Comparison of ENCODE assay signal across 8 cellular contexts in the genomic region with DNA sequence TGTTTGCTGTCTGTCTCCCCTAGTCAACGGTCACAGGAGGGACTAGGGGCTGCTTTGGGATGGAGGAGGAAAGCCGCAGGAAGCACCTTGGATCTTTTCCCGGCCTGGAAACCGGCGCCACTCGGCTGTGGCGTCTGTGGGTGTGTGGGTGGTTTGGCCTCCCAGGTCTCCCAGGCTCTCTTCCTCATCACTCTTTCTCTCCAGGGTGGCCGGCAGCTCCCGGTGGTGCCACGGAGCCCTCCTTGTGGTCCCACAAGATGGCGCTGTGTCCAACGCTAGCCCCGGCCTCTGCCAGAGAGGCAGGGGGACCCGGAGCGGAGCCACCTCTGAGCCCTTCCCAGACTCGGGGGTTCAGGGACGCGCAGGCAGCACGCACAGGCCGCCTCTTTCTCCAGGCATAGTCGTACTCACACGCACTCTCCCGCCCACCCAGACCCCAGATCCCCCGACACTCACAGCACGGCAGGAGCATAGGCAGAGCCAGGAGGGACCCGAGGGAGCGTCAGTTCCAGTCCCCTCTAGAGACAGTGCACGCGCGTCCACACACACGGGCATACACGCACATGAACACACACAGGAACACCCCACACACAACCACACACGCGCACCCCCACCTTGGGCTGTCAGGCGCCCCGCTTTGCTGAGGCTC. TPM values are rescaled to one million over a fixed set of nuclear protein-coding genes. Genes with fewer than 3 reads are reported as not detected.
DNase-seq lines count a peak whose midpoint lies in the region; ATAC-seq, FAIRE-seq and TF ChIP-seq lines count a peak whose summit lies in the region.

No MANE protein-coding gene starts in this region.

- TF ChIP-seq RAD21 in H1 (IDR thresholded peaks at IDR 0.05 in 1 of 2, conservative IDR thresholded peaks at IDR 0.05 in 1 of 2; ENCODE audit: low read depth in 2 of 2, low read length in 2 of 2) = peak; percentile 83 to 92

- peak overlapping the region; percentile 75 for H4K91ac ChIP-seq in H1 (replicated peaks; ENCODE audit: insufficient read length, low read length)

- peak overlapping the region; percentile 7; the same call in 1 of the 2 replicates for H2BK5ac ChIP-seq in H1 (ENCODE audit: low read depth, low read length)

- H2BK120ac ChIP-seq in H1 (replicated peaks; ENCODE audit: low read depth, low read length) = no peak overlapping the region

- TF ChIP-seq CTCF in AG09319 (IDR thresholded peaks at IDR 0.05; ENCODE audit: low read depth, low read length) (peak; percentile 86), H1 (IDR thresholded peaks at IDR 0.05; ENCODE audit: control extremely low read depth in 1 of 3, insufficient read depth in 1 of 3, low read depth in 1 of 3, low read length in 3 of 3) (peak; percentile 78 to 85 (median 84))

- H3K4ac ChIP-seq in H1 (replicated peaks; ENCODE audit: insufficient read length, low read depth, low read length) = no peak overlapping the region

- H3K14ac ChIP-seq in H1 (ENCODE audit: insufficient read length) = no peak overlapping the region

- H3K4me1 ChIP-seq in H1 (replicated peaks in 1 of 4; ENCODE audit: control insufficient read depth in 3 of 4, insufficient read depth in 4 of 4, low read length in 3 of 4) = peaks cover 7 to 24% (median 15%) of the 10 kb centered on the region in 4 experiments

- CTCF ChIA-PET in H1 (lab: Charles Lee; ENCODE audit: partially characterized antibody) = interaction anchor here (0.6 to 9.7 kb wide), 32 partner anchors 10 to 523 kb away, joined by 3 to 110 read pairs (median 5); partner anchors contain the start of genes CYB5RL and MRPL37

- H3K23ac ChIP-seq in H1 (ENCODE audit: insufficient read length) = no peak overlapping the region

- peak overlapping the region; percentile 64; the same call in 1 of the 2 replicates for H2BK20ac ChIP-seq in H1 (ENCODE audit: low read length)

- TF ChIP-seq EP300 in H1 (IDR thresholded peaks at IDR 0.05; ENCODE audit: borderline replicate concordance in 1 of 2, low read depth in 2 of 2, low read length in 2 of 2) = no peak

- 17% methylated on average over 31 of the region's 36 CpGs; no CpG with 5 or more reads in 1 of the 2 experiments for WGBS in H1 (ENCODE audit: extremely low coverage in 1 of 2, insufficient coverage in 1 of 2, insufficient read length in 1 of 2, insufficient replicate concordance in 2 of 2, low coverage in 1 of 2, low lambda C conversion rate in 2 of 2, missing lambda C conversion rate in 1 of 2), 2 experiments

- H4K5ac ChIP-seq in H1 (ENCODE audit: insufficient read length, low read depth, low read length) = peak overlapping the region; percentile 19

- H3K79me2 ChIP-seq in H1 (ENCODE audit: control insufficient read depth in 1 of 2, insufficient read depth in 2 of 2, low read length in 2 of 2) = no peaks in the 10 kb centered on the region

- no peaks in the 10 kb centered on the region for H3K36me3 ChIP-seq in H1 (ENCODE audit: control insufficient read depth in 2 of 4, insufficient read depth in 4 of 4, low read length in 3 of 4)

- H3K4me2 ChIP-seq in H1 (ENCODE audit: insufficient read depth in 1 of 2, low read depth in 2 of 2, low read length in 2 of 2) = peak overlapping the region; percentile 26 to 74

- H3K9me3 ChIP-seq in H1 (ENCODE audit: insufficient read depth in 2 of 2, low read depth in 1 of 2, low read length in 1 of 2) = no peaks in the 10 kb centered on the region

- DNase-seq in AG09319 (ENCODE audit: extremely low read depth, low read depth) (peak; percentile 31), GOT3 (lab: John Stamatoyannopoulos, UW) (peak; percentile 32), NCI-H82 (lab: John Stamatoyannopoulos, UW) (peak; percentile 90), H1 (ENCODE audit: low read depth in 1 of 2, low spot score in 2 of 2) (peak; percentile 56 to 94), mesenteric fat pad (ENCODE audit: low spot score) (peak; percentile 92)
- DNase-seq in activated CD8-positive, alpha-beta memory T cell treated with anti-CD3 and anti-CD28 coated beads for 4 hours (ENCODE audit: low read depth in 2 of 2) = peak; percentile 31 to 35
- DNase-seq in stimulated activated CD8-positive, alpha-beta memory T cell treated with anti-CD3 and anti-CD28 coated beads, Interleukin-15, amount 100 ng/mL, for 24 hours (ENCODE audit: low read depth) = peak; percentile 38

- no peak overlapping the region for H3K27ac ChIP-seq in H1 (ENCODE audit: low read depth, low read length)

- H3K9ac ChIP-seq in H1 (replicated peaks in 1 of 4; ENCODE audit: extremely low read depth in 1 of 4, low read depth in 3 of 4, low read length in 3 of 4) = no peak overlapping the region

- peaks cover 0 to 11% (median 8%) of the 10 kb centered on the region in 4 experiments; a peak in 5 of 7 replicates for H3K27me3 ChIP-seq in H1 (replicated peaks in 1 of 4; ENCODE audit: control insufficient read depth in 3 of 4, extremely low read depth in 1 of 4, insufficient read depth in 3 of 4, low read length in 3 of 4)

- H4K8ac ChIP-seq in H1 (ENCODE audit: extremely low read depth, insufficient read depth, low read length) = peak overlapping the region; percentile 94

- peak overlapping the region; percentile 57 for H3K18ac ChIP-seq in H1 (ENCODE audit: extremely low read depth, low read length)

- no peaks in the 10 kb centered on the region for H3K79me1 ChIP-seq in H1 (ENCODE audit: low read depth, low read length)

- peak overlapping the region; percentile 1 to 45 (median 17); a peak in 5 of 8 replicates for H3K4me3 ChIP-seq in H1 (ENCODE audit: extremely low read depth in 1 of 4, insufficient read depth in 2 of 4, low read depth in 3 of 4, low read length in 4 of 4)

- no peak overlapping the region for H2AK5ac ChIP-seq in H1 (ENCODE audit: low read depth, low read length)

- peak overlapping the region; percentile 94 for H2BK15ac ChIP-seq in H1 (ENCODE audit: low read length)

- no peak overlapping the region for H3K56ac ChIP-seq in H1 (replicated peaks; ENCODE audit: insufficient read length, low read depth, low read length)

- H3K23me2 ChIP-seq in H1 (ENCODE audit: low read depth, low read length) = peaks cover 13% of the 10 kb centered on the region; the same call in 1 of the 2 replicates

- peak; percentile 65 for FAIRE-seq in H1 (lab: Jason Lieb, UNC)

- peaks cover 0 to 7% of the 10 kb centered on the region in 2 experiments for H4K20me1 ChIP-seq in H1 (replicated peaks in 1 of 2; ENCODE audit: control insufficient read depth in 1 of 2, insufficient read depth in 2 of 2, low read length in 2 of 2)

- ATAC-seq in GM19023 (IDR thresholded peaks at IDR 0.05; ENCODE audit: unreplicated experiment) = no peak

- POLR2A ChIA-PET in H1 (lab: Charles Lee; ENCODE audit: partially characterized antibody) = interaction anchor here (0.8 to 2.9 kb wide), 8 partner anchors 10 to 367 kb away, joined by 3 to 8 read pairs (median 4); partner anchors contain the start of genes CYB5RL and MRPL37

- H2BK12ac ChIP-seq in H1 (ENCODE audit: low read depth, low read length) = peak overlapping the region; percentile 95

- peak in 1 of 2 experiments; percentile 36; a peak in 1 of 3 replicates for TF ChIP-seq POLR2A in H1 (IDR thresholded peaks at IDR 0.05; ENCODE audit: control extremely low read depth in 1 of 2, low read depth in 2 of 2, low read length in 2 of 2)

- H2AFZ ChIP-seq in H1 (ENCODE audit: low read length) = peak overlapping the region; percentile 85

TF ChIP-seq in H1, 55 proteins besides CTCF, POLR2A, EP300 and RAD21:
- TF ChIP-seq TCF12 (IDR thresholded peaks at IDR 0.05; ENCODE audit: low read depth, low read length) = no peak
- no peak for TF ChIP-seq EZH2 (IDR thresholded peaks at IDR 0.05; ENCODE audit: low read depth, low read length, severe bottlenecking)
- TF ChIP-seq JUN (IDR thresholded peaks at IDR 0.05; ENCODE audit: low read depth, low read length) = no peak
- TF ChIP-seq ASH2L (IDR thresholded peaks at IDR 0.05; ENCODE audit: low read length) = no peak
- no peak for TF ChIP-seq ATF3 (IDR thresholded peaks at IDR 0.05; ENCODE audit: insufficient read depth, low read depth, low read length)
- peak; percentile 35; the same call in 1 of the 2 replicates for TF ChIP-seq YY1 (IDR thresholded peaks at IDR 0.05; ENCODE audit: low read depth, low read length)
- TF ChIP-seq KDM1A (IDR thresholded peaks at IDR 0.05; ENCODE audit: borderline replicate concordance, low read length) = no peak
- TF ChIP-seq SUZ12 (IDR thresholded peaks at IDR 0.05; ENCODE audit: low read length) = peak; percentile 31; the same call in 1 of the 2 replicates
- no peak for TF ChIP-seq SP4 (IDR thresholded peaks at IDR 0.05; ENCODE audit: low read length)
- TF ChIP-seq CHD2 (IDR thresholded peaks at IDR 0.05; ENCODE audit: low read length) = no peak
- peak; percentile 44; the same call in 1 of the 2 replicates for TF ChIP-seq TAF1 (IDR thresholded peaks at IDR 0.05; ENCODE audit: low read depth, low read length)
TF ChIP-seq in H1: peak in this region for 3.

RNA-seq across cellular contexts. Expression of gene CDCP2, which starts 31.2 kb away (rescaled TPM):
- total RNA-seq in H1 (2021; fragmentation: NEBNext Ultra II Directional; extraction: Animal tissue kit (Norgen Biotek cat#: 25700)) = not detected in 2 replicates
- polyA plus RNA-seq in H1 (2011; rRNA removed) = not detected in 2 replicates
- not detected for polyA plus RNA-seq in H1 (2011; cell fraction: cytosol; rRNA removed)
- polyA plus RNA-seq in H1 (2011; cell fraction: nucleus; rRNA removed) = 0.04 TPM
- polyA plus RNA-seq in H1 (2012, experiment 1 of 2) = not detected in 4 replicates
- polyA plus RNA-seq in H1 (2012, experiment 2 of 2) = not detected
- not detected for polyA plus RNA-seq in H1 (2013, experiment 1 of 2)
- not detected for polyA plus RNA-seq in H1 (2013, experiment 2 of 2)
- polyA minus RNA-seq in H1 (2011; rRNA and poly(A)+ RNA removed) = 0.19 TPM in 1 of 2 replicates, not detected in the other
- not detected for polyA minus RNA-seq in H1 (2011; cell fraction: cytosol; rRNA and poly(A)+ RNA removed)
- polyA minus RNA-seq in H1 (2011; cell fraction: nucleus; rRNA and poly(A)+ RNA removed) = not detected
- total RNA-seq in mesenteric fat pad = 0.19 TPM

Comparison
In these comparisons a context has a peak if more than half of its experiments do, and no peak if none do; other contexts are left out.
1. DNase-seq: peak in every context shown above with its lines; median percentile 92 in mesenteric fat pad; 90 in NCI-H82; 75 in H1; 38 in stimulated activated CD8-positive, alpha-beta memory T cell treated with anti-CD3 and anti-CD28 coated beads, Interleukin-15, amount 100 ng/mL, for 24 hours; 33 in activated CD8-positive, alpha-beta memory T cell treated with anti-CD3 and anti-CD28 coated beads for 4 hours; 32 in GOT3; 31 in AG09319.